In genomic region chrX:74509989-74510388, GRCh38 we compare ENCODE assay signal across 21 cellular contexts.
A peak's percentile ranks its signal among the peaks of the same experiment; 100 is the strongest.
DNase-seq lines count a peak whose midpoint lies in the region; ATAC-seq, FAIRE-seq and TF ChIP-seq lines count a peak whose summit lies in the region.
"Had no signal": no experiment of that assay in that cellular context is flagged by ENCODE, and none has a peak within 500 bp of the region (broad histone marks: within the 10 kb centered on the region; RNA-seq: fewer than 3 reads in every experiment).

No MANE protein-coding gene starts in this region.

- no peak overlapping the region for H3K4me3 Mint-ChIP-seq in chondrocyte (ENCODE audit: unreplicated experiment)
- H3K4me3 Mint-ChIP-seq: CD8-positive, alpha-beta memory T cell; HFFc6; T-cell had no signal

- peaks cover 10% of the 10 kb centered on the region for H3K4me1 Mint-ChIP-seq in chondrocyte (ENCODE audit: low read depth)
- H3K4me1 Mint-ChIP-seq: CD8-positive, alpha-beta memory T cell had no signal

- no peak overlapping the region for H3K27ac Mint-ChIP-seq in chondrocyte (ENCODE audit: unreplicated experiment)
- H3K27ac Mint-ChIP-seq: HFFc6, T-cell had no signal

- no peak for FAIRE-seq in urothelium cell line (lab: Jason Lieb, UNC)
- FAIRE-seq: H54, HepG2 had no signal

- H3K9me3 Mint-ChIP-seq in chondrocyte (ENCODE audit: low read depth) = peaks cover 11% of the 10 kb centered on the region
- H3K9me3 Mint-ChIP-seq: CD8-positive, alpha-beta memory T cell; HFFc6; T-cell had no signal

- peak; percentile 16 for ATAC-seq in GM18867 (IDR thresholded peaks at IDR 0.05; ENCODE audit: unreplicated experiment)
- peak; percentile 5 for ATAC-seq in GM21529 (IDR thresholded peaks at IDR 0.05; ENCODE audit: unreplicated experiment)
- ATAC-seq in HG03064 (IDR thresholded peaks at IDR 0.05; ENCODE audit: low read depth, unreplicated experiment) = peak; percentile 4
- ATAC-seq in HG03025 (IDR thresholded peaks at IDR 0.05; ENCODE audit: low FRiP score, unreplicated experiment) = no peak
- ATAC-seq: A549, HepG2, T-cell had no signal

- H3K27me3 Mint-ChIP-seq in chondrocyte (ENCODE audit: low read depth) = no peaks in the 10 kb centered on the region

- DNase-seq in fibroblast of peridontal ligament (ENCODE audit: extremely low read depth) = peak; percentile 12
- DNase-seq in urothelium cell line (ENCODE audit: low spot score) = no peak
- no peak for DNase-seq in chondrocyte (ENCODE audit: low spot score)
- DNase-seq in anterior cingulate cortex (lab: John Stamatoyannopoulos, UW) = no peak
- DNase-seq: CD8-positive, alpha-beta memory T cell; DMS79 treated with DMSO at 0.1 percent for 48 hours; HFFc6; NCI-H1436 treated with DMSO at 0.1 percent for 48 hours; NCI-H2081; NCI-H524; Peyer's patch; SHP77; SK-N-SH; T-cell had no signal

- no peak for TF ChIP-seq CTCF in chondrocyte (IDR thresholded peaks at IDR 0.05)

- H3K36me3 Mint-ChIP-seq in chondrocyte (ENCODE audit: low read depth) = no peaks in the 10 kb centered on the region
- H3K36me3 Mint-ChIP-seq: CD8-positive, alpha-beta memory T cell; T-cell had no signal
